In the genomic region with DNA sequence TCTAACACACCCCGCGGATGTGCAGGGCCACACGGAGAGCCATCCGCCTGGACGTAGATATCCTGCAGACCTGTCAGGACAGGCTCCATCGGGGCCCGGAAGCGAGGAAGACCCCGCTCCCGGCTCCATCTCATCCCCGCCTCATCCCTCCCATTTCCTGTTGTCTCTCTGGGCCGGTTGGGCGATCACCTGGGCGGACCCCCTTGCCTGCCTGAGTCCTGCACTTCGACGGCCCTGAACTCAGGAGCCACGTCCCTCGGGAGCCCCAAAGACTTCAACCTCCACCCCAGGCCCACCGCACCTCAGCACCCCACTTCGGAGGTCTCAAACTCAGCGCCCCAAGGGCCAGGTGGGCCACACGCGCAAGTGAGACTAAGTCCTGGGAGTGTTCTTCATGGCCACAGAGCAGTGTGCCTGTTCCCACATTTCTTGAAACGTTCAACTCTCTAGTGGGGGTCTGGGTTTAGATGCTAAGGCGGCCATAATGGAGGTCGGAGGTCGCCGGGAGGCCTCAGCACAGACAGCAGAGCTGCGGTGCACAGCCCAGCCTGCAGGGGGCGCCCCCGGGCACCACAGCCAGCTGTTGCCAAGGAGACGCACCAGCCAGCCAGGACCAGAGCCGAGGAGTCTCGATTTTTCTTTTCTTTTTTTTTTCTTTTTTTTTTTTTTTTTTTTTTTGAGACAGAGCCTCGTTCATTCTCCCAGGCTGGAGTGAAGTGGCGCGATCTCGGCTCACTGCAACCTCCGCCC, we compare ENCODE assay signal across 8 cellular contexts. TPM values are rescaled to one million over a fixed set of nuclear protein-coding genes. Genes with fewer than 3 reads are reported as not detected.
DNase-seq lines count a peak whose midpoint lies in the region; ATAC-seq and TF ChIP-seq lines count a peak whose summit lies in the region.

No MANE protein-coding gene starts in this region.

- peak; percentile 51 for ATAC-seq in PC-3
- no peak for ATAC-seq in HG02678 (IDR thresholded peaks at IDR 0.05; ENCODE audit: unreplicated experiment)

- CTCF ChIA-PET in PC-3 (lab: Charles Lee), result interaction anchor here (0.6 to 0.7 kb wide), 2 partner anchors 35 to 1099 kb away, joined by 4 to 19 read pairs; no protein-coding TSS in a partner anchor

- no peaks in the 10 kb centered on the region for H4K20me1 ChIP-seq in PC-3 (ENCODE audit: low read length)

- H3K27me3 ChIP-seq in PC-3 (ENCODE audit: low read length), result no peaks in the 10 kb centered on the region

- no peak overlapping the region for H3K9ac ChIP-seq in PC-3 (ENCODE audit: low read length)

- peak; percentile 79 for TF ChIP-seq CTCF in PC-3 (conservative IDR thresholded peaks at IDR 0.05; ENCODE audit: low read depth, low read length)

- H3K9me2 ChIP-seq in PC-3 (replicated peaks; ENCODE audit: low read length), result no peaks in the 10 kb centered on the region

- H3K4me2 ChIP-seq in PC-3 (ENCODE audit: low read length), result no peak overlapping the region

- H3F3A ChIP-seq in PC-3 (ENCODE audit: low read length, unreplicated experiment), result no peaks in the 10 kb centered on the region

- DNase-seq in DMS 273 (lab: John Stamatoyannopoulos, UW; ENCODE audit: unreplicated experiment) (peak; percentile 54), DMS 273 treated with DMSO at 0.1 percent for 48 hours (lab: John Stamatoyannopoulos, UW) (no peak), PC-3 (peak; percentile 62), islet precursor cell (peak; percentile 70), HCEC 1CT (no peak)
- peak; percentile 18 for DNase-seq in activated gamma-delta T cell treated with anti-CD3 and anti-CD28 coated beads, Interleukin-2, amount 50 U/mL, for 16 hours (ENCODE audit: low read depth)
- DNase-seq in stimulated activated CD8-positive, alpha-beta memory T cell treated with anti-CD3 and anti-CD28 coated beads, Interleukin-7, amount 100 ng/mL, for 48 hours (ENCODE audit: extremely low read depth in 1 of 2, low read depth in 1 of 2), result peak; percentile 25 to 26

- POLR2A ChIA-PET in PC-3 (lab: Charles Lee; ENCODE audit: unreplicated experiment), result no interaction called here

- no TSS peak for BruUV-seq in PC-3 (replicated peaks; lab: Mats Ljungman, UMichigan)

- H3K36me3 ChIP-seq in PC-3 (ENCODE audit: low read depth, low read length), result peaks cover 63% of the 10 kb centered on the region

- H2AFZ ChIP-seq in PC-3 (ENCODE audit: low read length), result no peak overlapping the region

- no peaks in the 10 kb centered on the region for H3K9me3 ChIP-seq in PC-3 (ENCODE audit: low read length)

- no peak overlapping the region for H3K27ac ChIP-seq in PC-3 (ENCODE audit: low read length)

- no peak overlapping the region for H3K4me3 ChIP-seq in PC-3 (ENCODE audit: low read length)

- no peaks in the 10 kb centered on the region for H3K79me2 ChIP-seq in PC-3 (ENCODE audit: low read length)

- no peaks in the 10 kb centered on the region for H3K4me1 ChIP-seq in PC-3 (ENCODE audit: insufficient read depth, low read length)

- intact Hi-C loops in PC-3 (cut with micrococcal nuclease), result no loop called here

RNA-seq across cellular contexts. Expression of gene FADD, which starts 26.0 kb away (rescaled TPM):
- total RNA-seq in PC-3 (2014; rRNA removed), result 79.5 and 93.9 TPM in 2 replicates

Comparison
In these comparisons a context has a peak if more than half of its experiments do, and no peak if none do; other contexts are left out.
1. DNase-seq: peak in DMS 273 (single experiment), PC-3 (single experiment), activated gamma-delta T cell treated with anti-CD3 and anti-CD28 coated beads, Interleukin-2, amount 50 U/mL, for 16 hours (single experiment), islet precursor cell (single experiment) and stimulated activated CD8-positive, alpha-beta memory T cell treated with anti-CD3 and anti-CD28 coated beads, Interleukin-7, amount 100 ng/mL, for 48 hours (2 of 2); none in DMS 273 treated with DMSO at 0.1 percent for 48 hours (single experiment) and HCEC 1CT (single experiment).